31 cellular contexts compared by ENCODE assay signal in the genomic region with DNA sequence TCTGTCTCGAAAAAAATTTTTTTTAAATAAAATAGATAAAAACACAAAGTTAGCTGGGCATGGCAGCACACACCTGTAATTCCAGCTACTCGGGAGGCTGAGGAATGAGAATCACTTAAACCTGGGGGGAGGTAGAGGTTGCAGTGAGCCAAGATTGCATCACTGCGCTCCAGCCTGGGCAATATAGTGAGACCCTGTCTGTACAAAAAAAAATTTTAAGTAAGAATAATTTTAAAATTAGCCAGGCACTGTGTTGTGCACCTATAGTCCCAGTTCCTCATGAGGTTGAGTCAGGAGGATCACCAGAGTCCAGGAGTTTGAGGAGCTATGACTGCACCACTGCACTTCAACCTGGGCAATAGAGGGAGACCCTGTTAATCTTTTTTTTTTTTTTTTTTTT.
"Had no signal": no experiment of that assay in that cellular context is flagged by ENCODE, and none has a peak within 500 bp of the region (broad histone marks: within the 10 kb centered on the region; RNA-seq: fewer than 3 reads in every experiment).

No MANE protein-coding gene starts in this region.

- H3K4me3 Mint-ChIP-seq: activated B cell treated with CpG ODN at 0.5 μM for 24 hours; activated CD4-positive, alpha-beta memory T cell treated with anti-CD3 and anti-CD28 coated beads, Interleukin-2, amount 10 ng/mL, durations not matched to agents 7 days and 5 days; activated CD4-positive, alpha-beta T cell treated with anti-CD3 and anti-CD28 coated beads for 36 hours; activated CD4-positive, alpha-beta T cell treated with anti-CD3 and anti-CD28 coated beads, Interleukin-2, amount 10 ng/mL, durations not matched to agents 24 days and 14 days; activated naive CD4-positive, alpha-beta T cell treated with anti-CD3 and anti-CD28 coated beads, Interleukin-2, amount 10 ng/mL, durations not matched to agents 7 days and 5 days; activated naive CD8-positive, alpha-beta T cell treated with anti-CD3 and anti-CD28 coated beads, Interleukin-2, amount 10 ng/mL, durations not matched to agents 7 days and 5 days; activated T-cell treated with anti-CD3 and anti-CD28 coated beads, Interleukin-2, amount 50 U/mL, for 24 hours; activated T-cell treated with anti-CD3 and anti-CD28 coated beads, Interleukin-2, amount 50 U/mL, for 72 hours; brain; T-helper 2 cell treated with Interferon-gamma antibody and Interleukin-4, amounts not matched to agents 5 μg/mL and 100 μg/mL, for 36 hours had no signal

- H2AFZ ChIP-seq: hepatocyte had no signal

- H3K4me2 ChIP-seq: hepatocyte had no signal

- H3K27ac Mint-ChIP-seq: activated CD4-positive, alpha-beta memory T cell treated with anti-CD3 and anti-CD28 coated beads, Interleukin-2, amount 10 ng/mL, durations not matched to agents 7 days and 5 days; activated CD4-positive, alpha-beta T cell treated with anti-CD3 and anti-CD28 coated beads, Interleukin-2, amount 10 ng/mL, durations not matched to agents 24 days and 14 days; activated naive CD8-positive, alpha-beta T cell treated with anti-CD3 and anti-CD28 coated beads, Interleukin-2, amount 10 ng/mL, durations not matched to agents 7 days and 5 days; T-helper 17 cell; T-helper 2 cell treated with Interferon-gamma antibody and Interleukin-4, amounts not matched to agents 5 μg/mL and 100 μg/mL, for 36 hours had no signal

- H3K36me3 ChIP-seq: breast epithelium had no signal

- H3K27me3 ChIP-seq: ascending aorta, breast epithelium, cardiac muscle cell, colonic mucosa, foreskin keratinocyte, gastrocnemius medialis, heart right ventricle, hepatocyte had no signal

- H3K4me3 ChIP-seq: ascending aorta, breast epithelium, cardiac muscle cell, colonic mucosa, gastrocnemius medialis, heart right ventricle, hepatocyte had no signal

- H3K27me3 Mint-ChIP-seq: activated B cell treated with CpG ODN at 0.5 μM for 24 hours; activated CD4-positive, alpha-beta memory T cell treated with anti-CD3 and anti-CD28 coated beads, Interleukin-2, amount 10 ng/mL, durations not matched to agents 7 days and 5 days; activated CD4-positive, alpha-beta T cell treated with anti-CD3 and anti-CD28 coated beads for 36 hours; activated CD4-positive, alpha-beta T cell treated with anti-CD3 and anti-CD28 coated beads, Interleukin-2, amount 10 ng/mL, durations not matched to agents 24 days and 14 days; activated naive CD4-positive, alpha-beta T cell treated with anti-CD3 and anti-CD28 coated beads, Interleukin-2, amount 10 ng/mL, durations not matched to agents 7 days and 5 days; activated naive CD8-positive, alpha-beta T cell treated with anti-CD3 and anti-CD28 coated beads, Interleukin-2, amount 10 ng/mL, durations not matched to agents 7 days and 5 days; activated T-cell treated with anti-CD3 and anti-CD28 coated beads, Interleukin-2, amount 50 U/mL, for 24 hours; brain; T-helper 17 cell had no signal

- ATAC-seq: activated CD4-positive, alpha-beta T cell treated with anti-CD3 and anti-CD28 coated beads for 36 hours; activated CD4-positive, CD25-positive, alpha-beta regulatory T cell treated with anti-CD3 and anti-CD28 coated beads, Interleukin-2, amount 50 U/mL, for 24 hours; activated naive CD4-positive, alpha-beta T cell treated with anti-CD3 and anti-CD28 coated beads, Interleukin-2, amount 50 U/mL, for 72 hours; activated T-cell treated with anti-CD3 and anti-CD28 coated beads, Interleukin-2, amount 50 U/mL, for 72 hours; esophagus mucosa; foreskin keratinocyte; gastrocnemius medialis; heart right ventricle; T-helper 17 cell had no signal

- H3K9me3 ChIP-seq: ascending aorta, breast epithelium, colonic mucosa, gastrocnemius medialis, heart right ventricle had no signal

- H3K27ac ChIP-seq: ascending aorta, breast epithelium, cardiac muscle cell, colonic mucosa, foreskin keratinocyte, gastrocnemius medialis, heart right ventricle, hepatocyte, WERI-Rb-1 had no signal

- H3K9me3 Mint-ChIP-seq: activated B cell treated with CpG ODN at 0.5 μM for 24 hours; activated CD4-positive, alpha-beta memory T cell treated with anti-CD3 and anti-CD28 coated beads, Interleukin-2, amount 10 ng/mL, durations not matched to agents 7 days and 5 days; activated CD4-positive, alpha-beta T cell treated with anti-CD3 and anti-CD28 coated beads, Interleukin-2, amount 10 ng/mL, durations not matched to agents 24 days and 14 days; activated naive CD4-positive, alpha-beta T cell treated with anti-CD3 and anti-CD28 coated beads, Interleukin-2, amount 10 ng/mL, durations not matched to agents 7 days and 5 days; activated naive CD4-positive, alpha-beta T cell treated with anti-CD3 and anti-CD28 coated beads, Interleukin-2, amount 50 U/mL, for 72 hours; activated naive CD8-positive, alpha-beta T cell treated with anti-CD3 and anti-CD28 coated beads, Interleukin-2, amount 10 ng/mL, durations not matched to agents 7 days and 5 days; activated T-cell treated with anti-CD3 and anti-CD28 coated beads, Interleukin-2, amount 50 U/mL, for 24 hours; activated T-cell treated with anti-CD3 and anti-CD28 coated beads, Interleukin-2, amount 50 U/mL, for 72 hours; brain; T-helper 2 cell treated with Interferon-gamma antibody and Interleukin-4, amounts not matched to agents 5 μg/mL and 100 μg/mL, for 36 hours had no signal

- H3K4me1 ChIP-seq: ascending aorta, breast epithelium, foreskin keratinocyte had no signal

- DNase-seq: activated B cell treated with CpG ODN at 0.5 μM for 24 hours; activated CD4-positive, alpha-beta memory T cell treated with anti-CD3 and anti-CD28 coated beads, Interleukin-2, amount 10 ng/mL, durations not matched to agents 7 days and 5 days; activated CD4-positive, alpha-beta T cell treated with anti-CD3 and anti-CD28 coated beads for 36 hours; activated CD4-positive, alpha-beta T cell treated with anti-CD3 and anti-CD28 coated beads, Interleukin-2, amount 10 ng/mL, durations not matched to agents 24 days and 14 days; activated CD8-positive, alpha-beta memory T cell treated with anti-CD3 and anti-CD28 coated beads, Interleukin-2, amount 50 U/mL, for 48 hours; activated gamma-delta T cell; activated naive CD4-positive, alpha-beta T cell; activated naive CD4-positive, alpha-beta T cell treated with anti-CD3 and anti-CD28 coated beads, Interleukin-2, amount 10 ng/mL, durations not matched to agents 7 days and 5 days; activated naive CD8-positive, alpha-beta T cell treated with anti-CD3 and anti-CD28 coated beads, Interleukin-2, amount 10 ng/mL, durations not matched to agents 7 days and 5 days; activated T-cell treated with anti-CD3 and anti-CD28 coated beads for 4 hours; activated T-cell treated with anti-CD3 and anti-CD28 coated beads, Interleukin-2, amount 50 U/mL, for 24 hours; activated T-cell treated with anti-CD3 and anti-CD28 coated beads, Interleukin-2, amount 50 U/mL, for 72 hours; central memory CD4-positive, alpha-beta T cell; cerebellar nuclear complex; colonic mucosa; effector CD8-positive, alpha-beta T cell; foreskin keratinocyte; gastrocnemius medialis; heart right ventricle; T-helper 17 cell; T1000; WERI-Rb-1 had no signal
